In genomic region chr6:118761643-118762042, GRCh38 we compare ENCODE assay signal across 18 cellular contexts.
"Had no signal": no experiment of that assay in that cellular context is flagged by ENCODE, and none has a peak within 500 bp of the region (broad histone marks: within the 10 kb centered on the region; RNA-seq: fewer than 3 reads in every experiment).

No MANE protein-coding gene starts in this region.

- H3K27ac ChIP-seq: ascending aorta, lower lobe of right lung, tibial nerve, uterus had no signal

- DNase-seq: activated CD4-positive, alpha-beta T cell treated with anti-CD3 and anti-CD28 coated beads, Interleukin-2, amount 50 U/mL, for 1 hour; activated CD4-positive, CD25-positive, alpha-beta regulatory T cell treated with anti-CD3 and anti-CD28 coated beads, Interleukin-2, amount 50 U/mL, for 72 hours; activated CD8-positive, alpha-beta memory T cell treated with anti-CD3 and anti-CD28 coated beads, Interleukin-2, amount 50 U/mL, for 4 hours; activated naive CD4-positive, alpha-beta T cell treated with anti-CD3 and anti-CD28 coated beads, Interleukin-2, amount 10 ng/mL, durations not matched to agents 7 days and 5 days; activated T-cell treated with anti-CD3 and anti-CD28 coated beads, Interleukin-2, amount 50 U/mL, for 4 hours; cortex of kidney; effector CD4-positive, alpha-beta T cell; lower lobe of right lung; nephron progenitor cell; occipital lobe; stimulated activated CD4-positive, alpha-beta T cell treated with anti-CD3 and anti-CD28 coated beads, Interleukin-2, amount 100 ng/mL, for 24 hours; stimulated activated naive CD8-positive, alpha-beta T cell treated with anti-CD3 and anti-CD28 coated beads, Interleukin-15, Interleukin-2, amounts not matched to agents 100 U/mL and 50 U/mL, for 24 hours; substantia nigra; T-cell; uterus had no signal

- FAIRE-seq: endothelial cell of umbilical vein had no signal

- ATAC-seq: activated T-cell treated with anti-CD3 and anti-CD28 coated beads, Interleukin-2, amount 50 U/mL, for 4 hours; lower lobe of right lung; stimulated activated naive CD8-positive, alpha-beta T cell treated with anti-CD3 and anti-CD28 coated beads, Interleukin-15, Interleukin-2, amounts not matched to agents 100 U/mL and 50 U/mL, for 24 hours; T-cell had no signal

- H3K4me3 ChIP-seq: ascending aorta, lower lobe of right lung, tibial nerve, uterus had no signal

- H3K27me3 ChIP-seq: ascending aorta, tibial nerve, uterus had no signal

- H3K4me1 ChIP-seq: ascending aorta, uterus had no signal

- H3K36me3 ChIP-seq: ascending aorta, lower lobe of right lung, tibial nerve, uterus had no signal

- H3K9me3 ChIP-seq: ascending aorta, lower lobe of right lung, tibial nerve, uterus had no signal
